21 cellular contexts compared by ENCODE assay signal in genomic region chr15:70253461-70254156, GRCh38.
"Had no signal": no experiment of that assay in that cellular context is flagged by ENCODE, and none has a peak within 500 bp of the region (broad histone marks: within the 10 kb centered on the region; RNA-seq: fewer than 3 reads in every experiment).

No MANE protein-coding gene starts in this region.

- H3K9me3 Mint-ChIP-seq: dendritic cell treated with granulocyte-macrophage colony-stimulating factor and Interleukin-4, amounts not matched to agents 40 ng/mL and 50 ng/mL, for 4 days; effector memory CD8-positive, alpha-beta T cell had no signal

- H3K27ac ChIP-seq: hepatocyte, left ventricle myocardium inferior, neutrophil, right atrium auricular region, sigmoid colon, skin epidermis, stomach, thoracic aorta, transverse colon had no signal

- DNase-seq: effector memory CD8-positive, alpha-beta T cell; foreskin melanocyte; kidney; left cardiac atrium; left ventricle myocardium inferior; mesenchymal stem cell; midbrain; nephron progenitor cell; stimulated activated CD4-positive, alpha-beta T cell treated with anti-CD3 and anti-CD28 coated beads, Interleukin-12 subunit alpha, Interleukin-12 subunit beta, amount 100 ng/mL, for 4 hours; stimulated activated naive CD4-positive, alpha-beta T cell; stomach; substantia nigra; transverse colon had no signal

- H3K27me3 ChIP-seq: hepatocyte, neutrophil, right atrium auricular region, sigmoid colon, stomach, transverse colon had no signal

- H3K4me3 ChIP-seq: hepatocyte, left ventricle myocardium inferior, lung, right atrium auricular region, sigmoid colon, skin epidermis, stomach, thoracic aorta, transverse colon had no signal

- ATAC-seq: effector memory CD8-positive, alpha-beta T cell; left cardiac atrium had no signal

- H3K79me2 ChIP-seq: hepatocyte had no signal

- H3K27me3 Mint-ChIP-seq: effector memory CD8-positive, alpha-beta T cell had no signal

- H3K4me3 Mint-ChIP-seq: dendritic cell treated with granulocyte-macrophage colony-stimulating factor and Interleukin-4, amounts not matched to agents 40 ng/mL and 50 ng/mL, for 4 days; effector memory CD8-positive, alpha-beta T cell; nephron progenitor cell had no signal

- H2AFZ ChIP-seq: hepatocyte had no signal

- H3K27ac Mint-ChIP-seq: dendritic cell treated with granulocyte-macrophage colony-stimulating factor and Interleukin-4, amounts not matched to agents 40 ng/mL and 50 ng/mL, for 4 days; effector memory CD8-positive, alpha-beta T cell; nephron progenitor cell had no signal

- H3K9me3 ChIP-seq: left ventricle myocardium inferior, neutrophil, right atrium auricular region, sigmoid colon, stomach, thoracic aorta, transverse colon had no signal

- H3K36me3 ChIP-seq: left ventricle myocardium inferior, neutrophil, right atrium auricular region, sigmoid colon, stomach, thoracic aorta, transverse colon had no signal

- H3K4me2 ChIP-seq: hepatocyte had no signal
